Comparison of ENCODE assay signal across 5 cellular contexts in genomic region chr18:31289446-31289845, GRCh38. TPM values are rescaled to one million over a fixed set of nuclear protein-coding genes. Genes with fewer than 3 reads are reported as not detected.
"Had no signal": no experiment of that assay in that cellular context is flagged by ENCODE, and none has a peak within 500 bp of the region (broad histone marks: within the 10 kb centered on the region; RNA-seq: fewer than 3 reads in every experiment).

No MANE protein-coding gene starts in this region.

RNA-seq across cellular contexts. Expression of gene DSG1, which starts 28.5 kb away (rescaled TPM):
- total RNA-seq: HepG2, HT-29, HT1080, IMR-90 had no signal
- polyA plus RNA-seq: IgD-negative memory B cell, IMR-90 had no signal
